ENCODE assay signal across 15 cellular contexts in the genomic region with DNA sequence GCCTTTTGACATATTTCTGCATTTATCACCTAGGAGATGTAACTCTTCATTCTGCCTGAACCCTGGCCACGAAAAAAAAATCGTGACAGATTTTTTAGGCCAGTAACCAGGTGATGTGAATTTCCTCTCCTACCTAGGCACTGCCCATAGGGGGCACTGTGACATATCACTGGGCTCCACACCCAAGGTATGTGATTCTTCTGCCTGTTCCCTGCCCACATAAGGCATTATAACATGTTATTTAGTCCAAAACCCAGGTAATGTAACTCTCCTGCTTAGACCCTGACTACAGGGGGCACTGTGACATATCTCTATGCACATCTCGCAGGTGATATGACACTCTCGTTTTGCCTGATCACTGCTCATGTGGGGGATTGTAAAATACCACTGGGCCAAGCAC. TPM values are rescaled to one million over a fixed set of nuclear protein-coding genes. Genes with fewer than 3 reads are reported as not detected.
DNase-seq lines count a peak whose midpoint lies in the region; ATAC-seq and TF ChIP-seq lines count a peak whose summit lies in the region.
"Had no signal": no experiment of that assay in that cellular context is flagged by ENCODE, and none has a peak within 500 bp of the region (broad histone marks: within the 10 kb centered on the region; RNA-seq: fewer than 3 reads in every experiment).

No MANE protein-coding gene starts in this region.

- H3K4me3 ChIP-seq in ovary, result no peak overlapping the region
- H3K4me3 ChIP-seq: tibial artery had no signal

- no peaks in the 10 kb centered on the region for H3K27me3 Mint-ChIP-seq in activated CD4-positive, alpha-beta T cell treated with anti-CD3 and anti-CD28 coated beads for 36 hours
- no peaks in the 10 kb centered on the region for H3K27me3 Mint-ChIP-seq in activated CD4-positive, alpha-beta T cell treated with anti-CD3 and anti-CD28 coated beads, Interleukin-2, amount 10 ng/mL, durations not matched to agents 7 days and 5 days
- no peaks in the 10 kb centered on the region for H3K27me3 Mint-ChIP-seq in neural crest cell (ENCODE audit: low read depth)

- POLR2A ChIA-PET in activated CD4-positive, alpha-beta T cell treated with anti-CD3 and anti-CD28 coated beads for 36 hours (lab: Charles Lee), result no interaction called here
- POLR2A ChIA-PET in activated CD4-positive, alpha-beta T cell treated with anti-CD3 and anti-CD28 coated beads, Interleukin-2, amount 10 ng/mL, durations not matched to agents 7 days and 5 days (lab: Charles Lee), result no interaction called here

- no peak overlapping the region for H3K27ac ChIP-seq in VCaP
- no peak overlapping the region for H3K27ac ChIP-seq in ovary
- H3K27ac ChIP-seq: tibial artery had no signal

- 49 to 73% (median 55%) methylated on average over 4 of the region's 4 CpGs for WGBS in ovary, 3 donors

- no peak overlapping the region for H3K4me3 Mint-ChIP-seq in activated CD4-positive, alpha-beta T cell treated with anti-CD3 and anti-CD28 coated beads for 36 hours
- H3K4me3 Mint-ChIP-seq in activated CD4-positive, alpha-beta T cell treated with anti-CD3 and anti-CD28 coated beads, Interleukin-2, amount 10 ng/mL, durations not matched to agents 7 days and 5 days, result no peak overlapping the region
- no peak overlapping the region for H3K4me3 Mint-ChIP-seq in neural crest cell

- TF ChIP-seq CTCF in VCaP (conservative IDR thresholded peaks at IDR 0.05) (peak; percentile 49), neural crest cell (conservative IDR thresholded peaks at IDR 0.05) (peak; percentile 25), ovary (IDR thresholded peaks at IDR 0.05) (no peak)

- no peak overlapping the region for H3K27ac Mint-ChIP-seq in activated CD4-positive, alpha-beta T cell treated with anti-CD3 and anti-CD28 coated beads for 36 hours
- no peak overlapping the region for H3K27ac Mint-ChIP-seq in activated CD4-positive, alpha-beta T cell treated with anti-CD3 and anti-CD28 coated beads, Interleukin-2, amount 10 ng/mL, durations not matched to agents 7 days and 5 days
- H3K27ac Mint-ChIP-seq in neural crest cell (ENCODE audit: unreplicated experiment), result no peak overlapping the region

- no peak for TF ChIP-seq EP300 in ovary (IDR thresholded peaks at IDR 0.05)

- no peaks in the 10 kb centered on the region for H3K36me3 ChIP-seq in ovary
- H3K36me3 ChIP-seq: tibial artery had no signal

- DNase-seq in activated CD4-positive, alpha-beta T cell treated with anti-CD3 and anti-CD28 coated beads for 36 hours, result peak; percentile 46
- DNase-seq in activated CD4-positive, alpha-beta T cell treated with anti-CD3 and anti-CD28 coated beads, Interleukin-2, amount 10 ng/mL, durations not matched to agents 7 days and 5 days, result no peak
- DNase-seq in KBM-7, result peak; percentile 20
- DNase-seq in neural crest cell (ENCODE audit: low read depth, low spot score), result no peak
- no peak for DNase-seq in ovary
- DNase-seq in foreskin melanocyte, result no peak
- DNase-seq: ACHN; activated T-cell treated with anti-CD3 and anti-CD28 coated beads, Interleukin-2, amount 50 U/mL, for 1 hour; aorta; dermis blood vessel endothelial cell; mesendoderm; NCI-H524 treated with DMSO at 0.1 percent for 48 hours; tibial artery had no signal

- no peaks in the 10 kb centered on the region for H3K36me3 Mint-ChIP-seq in activated CD4-positive, alpha-beta T cell treated with anti-CD3 and anti-CD28 coated beads for 36 hours (ENCODE audit: low read depth)
- no peaks in the 10 kb centered on the region for H3K36me3 Mint-ChIP-seq in activated CD4-positive, alpha-beta T cell treated with anti-CD3 and anti-CD28 coated beads, Interleukin-2, amount 10 ng/mL, durations not matched to agents 7 days and 5 days (ENCODE audit: low read depth)
- H3K36me3 Mint-ChIP-seq in neural crest cell (ENCODE audit: low read depth), result peaks cover 7% of the 10 kb centered on the region

- no peaks in the 10 kb centered on the region for H3K4me1 Mint-ChIP-seq in activated CD4-positive, alpha-beta T cell treated with anti-CD3 and anti-CD28 coated beads for 36 hours
- no peaks in the 10 kb centered on the region for H3K4me1 Mint-ChIP-seq in activated CD4-positive, alpha-beta T cell treated with anti-CD3 and anti-CD28 coated beads, Interleukin-2, amount 10 ng/mL, durations not matched to agents 7 days and 5 days
- no peaks in the 10 kb centered on the region for H3K4me1 Mint-ChIP-seq in neural crest cell

- no peaks in the 10 kb centered on the region for H3K9me3 Mint-ChIP-seq in activated CD4-positive, alpha-beta T cell treated with anti-CD3 and anti-CD28 coated beads for 36 hours (ENCODE audit: low read depth)
- H3K9me3 Mint-ChIP-seq in activated CD4-positive, alpha-beta T cell treated with anti-CD3 and anti-CD28 coated beads, Interleukin-2, amount 10 ng/mL, durations not matched to agents 7 days and 5 days, result peaks cover 31% of the 10 kb centered on the region
- H3K9me3 Mint-ChIP-seq in neural crest cell, result peaks cover 35% of the 10 kb centered on the region

- intact Hi-C loops in activated CD4-positive, alpha-beta T cell treated with anti-CD3 and anti-CD28 coated beads for 36 hours (cut with DNase I, micrococcal nuclease), result loop anchor here in 1 of 2 experiments (5.0 kb wide), 1 partner anchor 311 kb away; no protein-coding TSS in a partner anchor
- intact Hi-C loops in ovary (cut with DNase I), result no loop called here

- no peaks in the 10 kb centered on the region for H3K9me3 ChIP-seq in ovary
- H3K9me3 ChIP-seq: tibial artery had no signal

- CTCF ChIA-PET in activated CD4-positive, alpha-beta T cell treated with anti-CD3 and anti-CD28 coated beads for 36 hours (lab: Charles Lee), result no interaction called here
- CTCF ChIA-PET in activated CD4-positive, alpha-beta T cell treated with anti-CD3 and anti-CD28 coated beads, Interleukin-2, amount 10 ng/mL, durations not matched to agents 7 days and 5 days (lab: Charles Lee), result no interaction called here

- in situ Hi-C loops in KBM-7 (cut with MboI; ENCODE audit: low pct_unique_long_range_greater_than_20kb, low sequenced_read_pairs), result no loop called here

- ATAC-seq in activated CD4-positive, alpha-beta T cell treated with anti-CD3 and anti-CD28 coated beads for 36 hours, result no peak
- ATAC-seq in HG02623 (IDR thresholded peaks at IDR 0.05; ENCODE audit: unreplicated experiment), result no peak

- no peak for TF ChIP-seq POLR2A in ovary (IDR thresholded peaks at IDR 0.05)

- no peaks in the 10 kb centered on the region for H3K4me1 ChIP-seq in ovary (ENCODE audit: insufficient read depth)
- H3K4me1 ChIP-seq: tibial artery had no signal

- no peaks in the 10 kb centered on the region for H3K27me3 ChIP-seq in ovary
- H3K27me3 ChIP-seq: tibial artery had no signal

RNA-seq across cellular contexts. Expression of a gene that starts 29.5 kb away (rescaled TPM):
- total RNA-seq in activated CD4-positive, alpha-beta T cell treated with anti-CD3 and anti-CD28 coated beads for 36 hours, result 10 to 100 TPM; 16.5 to 19.7 TPM
- total RNA-seq in activated CD4-positive, alpha-beta T cell treated with anti-CD3 and anti-CD28 coated beads, Interleukin-2, amount 10 ng/mL, durations not matched to agents 7 days and 5 days, result 10 to 100 TPM; 21.8 to 25.6 TPM
- 18.7 and 18.8 TPM in 2 replicates for total RNA-seq in neural crest cell
- 10 to 100 TPM in 1 of 7 donors, 1 to 10 TPM in 6; 5.3 to 10.3 (median 7.9) TPM for total RNA-seq in ovary
- polyA plus RNA-seq in ovary, result 1 to 10 TPM; 2.8 to 4.4 TPM

Comparison
In these comparisons a context has a peak if more than half of its experiments do, and no peak if none do; other contexts are left out.
1. DNase-seq: peak in activated CD4-positive, alpha-beta T cell treated with anti-CD3 and anti-CD28 coated beads for 36 hours (single experiment) and KBM-7 (single experiment); none in activated CD4-positive, alpha-beta T cell treated with anti-CD3 and anti-CD28 coated beads, Interleukin-2, amount 10 ng/mL, durations not matched to agents 7 days and 5 days (single experiment), neural crest cell (single experiment), ovary (0 of 5) and foreskin melanocyte (single experiment).
2. CTCF ChIP-seq: peak in VCaP (single experiment) and neural crest cell (single experiment); none in ovary (0 of 3).